1 cellular context compared by ENCODE assay signal in the genomic region with DNA sequence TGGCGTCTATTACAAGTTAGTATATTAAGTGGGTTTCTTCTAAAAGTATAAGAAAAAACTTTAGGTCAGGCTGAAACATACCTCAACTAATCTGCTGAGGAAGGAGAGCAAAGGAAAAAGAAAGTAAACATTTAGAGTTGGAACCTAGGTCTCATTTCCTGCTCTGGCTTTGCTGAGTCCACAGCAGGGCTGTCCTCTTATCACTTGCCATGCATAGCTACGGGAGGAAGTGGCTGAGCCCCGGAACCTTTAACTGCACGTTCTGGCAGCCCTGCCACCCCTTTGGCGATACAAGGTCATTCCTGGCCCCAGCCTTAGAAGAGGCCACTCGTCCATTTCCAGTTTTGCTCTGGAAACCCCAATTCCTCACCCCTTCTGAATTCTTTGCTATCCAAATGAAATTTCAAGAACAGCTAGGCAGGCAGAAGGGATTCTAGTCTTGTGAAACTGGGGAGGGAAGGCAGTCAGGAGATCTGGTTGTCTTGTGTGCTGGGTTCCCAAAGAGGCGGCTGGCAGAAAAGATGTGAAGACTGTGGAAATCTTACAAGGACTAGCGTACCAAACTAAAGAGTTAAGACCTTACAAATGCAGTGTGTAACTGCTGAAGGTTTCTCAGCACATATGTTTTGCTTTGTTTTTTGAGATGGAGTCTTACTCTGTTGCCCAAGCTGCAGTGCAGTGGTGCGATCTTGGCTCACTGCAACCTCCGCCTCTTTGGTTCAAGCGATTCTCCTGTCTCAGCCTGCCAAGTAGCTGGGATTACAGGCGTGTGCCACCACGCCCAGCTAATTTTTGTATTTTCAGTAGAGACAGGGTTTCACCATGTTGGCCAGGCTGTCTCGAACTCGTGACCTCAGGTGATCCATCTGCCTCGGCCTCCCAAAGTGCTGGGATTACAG.
TF ChIP-seq lines count a peak whose summit lies in the region.

No MANE protein-coding gene starts in this region.

TF ChIP-seq in HepG2, 621 proteins besides CTCF, POLR2A, EP300 and RAD21 (continued from another document and continues in another):
- TF ChIP-seq, protein P1, sequence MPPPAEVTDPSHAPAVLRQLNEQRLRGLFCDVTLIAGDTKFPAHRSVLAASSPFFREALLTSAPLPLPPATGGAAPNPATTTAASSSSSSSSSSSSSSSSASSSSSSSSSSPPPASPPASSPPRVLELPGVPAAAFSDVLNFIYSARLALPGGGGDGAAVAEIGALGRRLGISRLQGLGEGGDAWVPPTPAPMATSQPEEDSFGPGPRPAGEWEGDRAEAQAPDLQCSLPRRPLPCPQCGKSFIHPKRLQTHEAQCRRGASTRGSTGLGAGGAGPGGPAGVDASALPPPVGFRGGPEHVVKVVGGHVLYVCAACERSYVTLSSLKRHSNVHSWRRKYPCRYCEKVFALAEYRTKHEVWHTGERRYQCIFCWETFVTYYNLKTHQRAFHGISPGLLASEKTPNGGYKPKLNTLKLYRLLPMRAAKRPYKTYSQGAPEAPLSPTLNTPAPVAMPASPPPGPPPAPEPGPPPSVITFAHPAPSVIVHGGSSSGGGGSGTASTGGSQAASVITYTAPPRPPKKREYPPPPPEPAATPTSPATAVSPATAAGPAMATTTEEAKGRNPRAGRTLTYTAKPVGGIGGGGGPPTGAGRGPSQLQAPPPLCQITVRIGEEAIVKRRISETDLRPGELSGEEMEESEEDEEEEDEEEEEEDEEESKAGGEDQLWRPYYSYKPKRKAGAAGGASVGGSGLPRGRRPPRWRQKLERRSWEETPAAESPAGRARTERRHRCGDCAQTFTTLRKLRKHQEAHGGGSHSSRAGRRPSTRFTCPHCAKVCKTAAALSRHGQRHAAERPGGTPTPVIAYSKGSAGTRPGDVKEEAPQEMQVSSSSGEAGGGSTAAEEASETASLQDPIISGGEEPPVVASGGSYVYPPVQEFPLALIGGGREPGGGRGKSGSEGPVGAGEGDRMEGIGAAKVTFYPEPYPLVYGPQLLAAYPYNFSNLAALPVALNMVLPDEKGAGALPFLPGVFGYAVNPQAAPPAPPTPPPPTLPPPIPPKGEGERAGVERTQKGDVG (CRISPR knock-in tag; IDR thresholded peaks at IDR 0.05; ENCODE audit: borderline replicate concordance): peak; percentile 80; the same call in 1 of the 2 replicates
- TF ChIP-seq ZNF224 (CRISPR knock-in tag; IDR thresholded peaks at IDR 0.05) (0 out of 2 replicates have a peak, but pooled peaks have one; percentile 54), CAMTA2 (CRISPR knock-in tag; IDR thresholded peaks at IDR 0.05; ENCODE audit: borderline replicate concordance) (no peak), ZNF615 (CRISPR knock-in tag; IDR thresholded peaks at IDR 0.05; ENCODE audit: borderline replicate concordance) (no peak), ZNF383 (CRISPR knock-in tag; IDR thresholded peaks at IDR 0.05; ENCODE audit: borderline replicate concordance) (no peak), PHF21A (CRISPR knock-in tag; IDR thresholded peaks at IDR 0.05) (peak; percentile 67), ARID4A (CRISPR knock-in tag; IDR thresholded peaks at IDR 0.05; ENCODE audit: borderline replicate concordance) (peak; percentile 46; the same call in 1 of the 2 replicates), ZNF24 (IDR thresholded peaks at IDR 0.05) (no peak), FOXA1 (IDR thresholded peaks at IDR 0.05) (no peak), FOXA1 (CRISPR knock-in tag; IDR thresholded peaks at IDR 0.05) (no peak; the same call in 1 of the 2 replicates), CBX1 (IDR thresholded peaks at IDR 0.05; ENCODE audit: low read depth) (no peak), TARDBP (CRISPR knock-in tag; IDR thresholded peaks at IDR 0.05) (peak; percentile 57; the same call in 1 of the 2 replicates), FOXP4 (CRISPR knock-in tag; IDR thresholded peaks at IDR 0.05) (peak; percentile 70), NR2F6 (IDR thresholded peaks at IDR 0.05) (no peak; the same call in 1 of the 2 replicates), NR2F6 (CRISPR knock-in tag; IDR thresholded peaks at IDR 0.05) (peak; percentile 59), MIER3 (CRISPR knock-in tag; IDR thresholded peaks at IDR 0.05; ENCODE audit: borderline replicate concordance) (peak; percentile 51; the same call in 1 of the 2 replicates), ZNF800 (CRISPR knock-in tag; IDR thresholded peaks at IDR 0.05) (0 out of 2 replicates have a peak, but pooled peaks have one; percentile 38), ZNF350 (CRISPR knock-in tag; IDR thresholded peaks at IDR 0.05; ENCODE audit: borderline replicate concordance, low read depth) (peak; percentile 34; the same call in 1 of the 2 replicates), ZNF230 (CRISPR knock-in tag; IDR thresholded peaks at IDR 0.05) (no peak), TFE3 (CRISPR knock-in tag; IDR thresholded peaks at IDR 0.05) (peak; percentile 50; the same call in 1 of the 2 replicates), MIXL1 (CRISPR knock-in tag; IDR thresholded peaks at IDR 0.05) (peak; percentile 80), NAIF1 (CRISPR knock-in tag; IDR thresholded peaks at IDR 0.05; ENCODE audit: borderline replicate concordance) (no peak), KDM3A (CRISPR knock-in tag; IDR thresholded peaks at IDR 0.05; ENCODE audit: low read depth) (peak; percentile 75; the same call in 1 of the 2 replicates), HOMEZ (CRISPR knock-in tag; IDR thresholded peaks at IDR 0.05; ENCODE audit: low read depth) (peak; percentile 52; the same call in 1 of the 2 replicates), SALL2 (CRISPR knock-in tag; IDR thresholded peaks at IDR 0.05) (no peak), PPARG (CRISPR knock-in tag; conservative IDR thresholded peaks at IDR 0.05) (peak; percentile 78), ELF3 (CRISPR knock-in tag; IDR thresholded peaks at IDR 0.05) (peak; percentile 98), GABPA (IDR thresholded peaks at IDR 0.05; ENCODE audit: low read depth, low read length) (peak; percentile 14; the same call in 1 of the 2 replicates), GABPA (CRISPR knock-in tag; IDR thresholded peaks at IDR 0.05; ENCODE audit: low read depth) (peak; percentile 83)
- TF ChIP-seq, protein P2, sequence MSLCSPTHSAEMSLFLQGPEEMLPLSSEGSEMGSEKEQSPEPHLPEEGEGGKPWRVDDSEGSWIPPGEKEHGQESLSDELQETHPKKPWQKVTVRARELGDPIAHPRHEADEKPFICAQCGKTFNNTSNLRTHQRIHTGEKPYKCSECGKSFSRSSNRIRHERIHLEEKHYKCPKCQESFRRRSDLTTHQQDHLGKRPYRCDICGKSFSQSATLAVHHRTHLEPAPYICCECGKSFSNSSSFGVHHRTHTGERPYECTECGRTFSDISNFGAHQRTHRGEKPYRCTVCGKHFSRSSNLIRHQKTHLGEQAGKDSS (CRISPR knock-in tag; IDR thresholded peaks at IDR 0.05; ENCODE audit: borderline replicate concordance, low read depth): peak; percentile 55; the same call in 1 of the 2 replicates
- TF ChIP-seq, protein P3, sequence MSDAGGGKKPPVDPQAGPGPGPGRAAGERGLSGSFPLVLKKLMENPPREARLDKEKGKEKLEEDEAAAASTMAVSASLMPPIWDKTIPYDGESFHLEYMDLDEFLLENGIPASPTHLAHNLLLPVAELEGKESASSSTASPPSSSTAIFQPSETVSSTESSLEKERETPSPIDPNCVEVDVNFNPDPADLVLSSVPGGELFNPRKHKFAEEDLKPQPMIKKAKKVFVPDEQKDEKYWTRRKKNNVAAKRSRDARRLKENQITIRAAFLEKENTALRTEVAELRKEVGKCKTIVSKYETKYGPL (CRISPR knock-in tag; IDR thresholded peaks at IDR 0.05): no peak
